19 cellular contexts compared by ENCODE assay signal in genomic region chr11:70933986-70934583, GRCh38.
DNase-seq lines count a peak whose midpoint lies in the region; FAIRE-seq and TF ChIP-seq lines count a peak whose summit lies in the region.
"Had no signal": no experiment of that assay in that cellular context is flagged by ENCODE, and none has a peak within 500 bp of the region (broad histone marks: within the 10 kb centered on the region; RNA-seq: fewer than 3 reads in every experiment).

No MANE protein-coding gene starts in this region.

- no peak overlapping the region for H3K4ac ChIP-seq in mesenchymal stem cell (ENCODE audit: low read depth in 1 of 2, low read length in 2 of 2)

- 85% methylated on average over 10 of the region's 10 CpGs for WGBS in mesenchymal stem cell
- WGBS in esophagus squamous epithelium, 2 donors = 89 to 92% methylated on average over 8 to 9 of the region's 10 CpGs

- H3K79me2 ChIP-seq in astrocyte (ENCODE audit: insufficient read depth, low read length) = no peaks in the 10 kb centered on the region

- H3K4me3 Mint-ChIP-seq in Calu3 (ENCODE audit: low read depth, unreplicated experiment) = no peak overlapping the region
- H3K4me3 Mint-ChIP-seq in astrocyte (ENCODE audit: unreplicated experiment) = no peak overlapping the region
- H3K4me3 Mint-ChIP-seq: B cell had no signal

- BruUV-seq in Calu3 (replicated peaks; lab: Mats Ljungman, UMichigan) = no TSS peak

- H2AFZ ChIP-seq in astrocyte (ENCODE audit: low read depth, low read length) (no peak overlapping the region), mesenchymal stem cell (ENCODE audit: low read depth, low read length) (no peak overlapping the region)

- H3K79me1 ChIP-seq in mesenchymal stem cell (replicated peaks; ENCODE audit: low read length, poor library complexity, severe bottlenecking) = peaks cover 2% of the 10 kb centered on the region

- no peak overlapping the region for H3K14ac ChIP-seq in mesenchymal stem cell (ENCODE audit: low read length in 2 of 2)

- H3K27ac Mint-ChIP-seq in Calu3 (ENCODE audit: unreplicated experiment) (peak overlapping the region; percentile 26), astrocyte (ENCODE audit: unreplicated experiment) (peak overlapping the region; percentile 51)
- H3K27ac Mint-ChIP-seq: B cell had no signal

- in situ Hi-C loops in KBM-7 (cut with MboI; ENCODE audit: low pct_unique_long_range_greater_than_20kb, low sequenced_read_pairs) = no loop called here

- no peak overlapping the region for H4K91ac ChIP-seq in mesenchymal stem cell (ENCODE audit: low read length)

- DNase-seq in Calu3 = no peak
- DNase-seq in astrocyte (ENCODE audit: low read depth) = no peak
- DNase-seq in mesenchymal stem cell = no peak
- no peak for DNase-seq in GM12892 (ENCODE audit: insufficient read length)
- DNase-seq in KBM-7 = no peak
- DNase-seq in hypothalamus (lab: John Stamatoyannopoulos, UW) = no peak
- no peak for DNase-seq in esophagus squamous epithelium (lab: John Stamatoyannopoulos, UW)
- DNase-seq: GF-D8, Karpas-422, NCI-H1092 treated with DMSO at 0.1 percent for 48 hours, NCI-H1436, NCI-H187 treated with DMSO at 0.1 percent for 48 hours, NCI-H446, NCI-H524 treated with DMSO at 0.1 percent for 48 hours, NCI-H774, PC-3, SJCRH30 had no signal

- no peak overlapping the region for H2BK5ac ChIP-seq in mesenchymal stem cell (ENCODE audit: low read depth, low read length, poor library complexity, severe bottlenecking)

- H2AK5ac ChIP-seq in mesenchymal stem cell (ENCODE audit: low read length, severe bottlenecking) = no peak overlapping the region

- H3K27me3 Mint-ChIP-seq in Calu3 (ENCODE audit: unreplicated experiment) (no peaks in the 10 kb centered on the region), astrocyte (ENCODE audit: low read depth, unreplicated experiment) (peaks cover 4% of the 10 kb centered on the region)

- intact Hi-C loops in Calu3 (cut with micrococcal nuclease; ENCODE audit: unreplicated experiment) = no loop called here
- intact Hi-C loops in esophagus squamous epithelium (cut with DNase I) = no loop called here

- H2BK12ac ChIP-seq in mesenchymal stem cell (ENCODE audit: low read length in 2 of 2) = no peak overlapping the region

- H3K4me2 ChIP-seq in astrocyte (ENCODE audit: low read length) (no peak overlapping the region), mesenchymal stem cell (ENCODE audit: low read length, poor library complexity, severe bottlenecking) (no peak overlapping the region)

- no peaks in the 10 kb centered on the region for H3K36me3 ChIP-seq in astrocyte (ENCODE audit: insufficient read depth, low read length)
- no peaks in the 10 kb centered on the region for H3K36me3 ChIP-seq in mesenchymal stem cell (ENCODE audit: control insufficient read depth in 1 of 2, insufficient read depth in 2 of 2, low read depth in 1 of 2, low read length in 2 of 2)
- H3K36me3 ChIP-seq in esophagus squamous epithelium = no peaks in the 10 kb centered on the region
- H3K36me3 ChIP-seq: SJCRH30 had no signal

- H3K27ac ChIP-seq in astrocyte (ENCODE audit: low read depth, low read length) = no peak overlapping the region
- no peak overlapping the region for H3K27ac ChIP-seq in mesenchymal stem cell (ENCODE audit: low read length, poor library complexity, severe bottlenecking)
- H3K27ac ChIP-seq in esophagus squamous epithelium = no peak overlapping the region
- H3K27ac ChIP-seq: SJCRH30 had no signal

- no peak overlapping the region for H3K4me3 ChIP-seq in astrocyte (ENCODE audit: insufficient read depth, low read depth, low read length)
- H3K4me3 ChIP-seq in mesenchymal stem cell (ENCODE audit: insufficient read depth in 1 of 2, low read depth in 1 of 2, low read length in 2 of 2) = no peak overlapping the region
- no peak overlapping the region for H3K4me3 ChIP-seq in esophagus squamous epithelium
- H3K4me3 ChIP-seq: SJCRH30 had no signal

- no peak for FAIRE-seq in astrocyte (lab: Jason Lieb, UNC)
- no peak for FAIRE-seq in GM12892 (lab: Jason Lieb, UNC)
- FAIRE-seq: H54 had no signal

- no peaks in the 10 kb centered on the region for H3K27me3 ChIP-seq in astrocyte (ENCODE audit: insufficient read depth, low read length)
- H3K27me3 ChIP-seq in mesenchymal stem cell (ENCODE audit: control insufficient read depth in 1 of 2, insufficient read depth in 1 of 2, low read length in 2 of 2) = no peaks in the 10 kb centered on the region
- H3K27me3 ChIP-seq in esophagus squamous epithelium = no peaks in the 10 kb centered on the region
- H3K27me3 ChIP-seq: SJCRH30 had no signal

- H3K18ac ChIP-seq in mesenchymal stem cell (ENCODE audit: low read depth in 1 of 2, low read length in 2 of 2) = no peak overlapping the region

- H3K4me1 Mint-ChIP-seq in Calu3 (ENCODE audit: low read depth, unreplicated experiment) = peaks cover 7% of the 10 kb centered on the region
- H3K4me1 Mint-ChIP-seq in astrocyte (ENCODE audit: low read depth, unreplicated experiment) = peaks cover 8% of the 10 kb centered on the region
- H3K4me1 Mint-ChIP-seq: B cell had no signal

- H3K9me3 ChIP-seq in astrocyte (ENCODE audit: insufficient read depth, low read depth, low read length) (peaks cover 4% of the 10 kb centered on the region), mesenchymal stem cell (ENCODE audit: control insufficient read depth, low read length) (peaks cover 11% of the 10 kb centered on the region), esophagus squamous epithelium (peaks cover 0 to 8% (median 0%) of the 10 kb centered on the region in 3 donors)
- H3K9me3 ChIP-seq: SJCRH30 had no signal

- H3K9ac ChIP-seq in astrocyte (ENCODE audit: low read length) (no peak overlapping the region), mesenchymal stem cell (ENCODE audit: low read length) (no peak overlapping the region)

- TF ChIP-seq CTCF in Calu3 (IDR thresholded peaks at IDR 0.05; ENCODE audit: unreplicated experiment) = no peak
- no peak for TF ChIP-seq CTCF in astrocyte (IDR thresholded peaks at IDR 0.05; ENCODE audit: insufficient read depth, low read depth, low read length)
- TF ChIP-seq CTCF in esophagus squamous epithelium (IDR thresholded peaks at IDR 0.05) = no peak

- no peak overlapping the region for H3K23ac ChIP-seq in mesenchymal stem cell (ENCODE audit: low read length in 2 of 2)

- TF ChIP-seq POLR2A in GM12892 (IDR thresholded peaks at IDR 0.05; ENCODE audit: low read depth, low read length) = no peak
- TF ChIP-seq POLR2A in esophagus squamous epithelium (IDR thresholded peaks at IDR 0.05) = no peak

- no peaks in the 10 kb centered on the region for H4K20me1 ChIP-seq in astrocyte (ENCODE audit: insufficient read depth, low read length)

- H3K4me1 ChIP-seq in astrocyte (ENCODE audit: insufficient read depth, low read length) (no peaks in the 10 kb centered on the region), mesenchymal stem cell (ENCODE audit: control insufficient read depth, insufficient read depth, low read depth, low read length) (no peaks in the 10 kb centered on the region), esophagus squamous epithelium (no peaks in the 10 kb centered on the region)
- H3K4me1 ChIP-seq: SJCRH30 had no signal

- H2BK120ac ChIP-seq in mesenchymal stem cell (ENCODE audit: low read depth, low read length) = no peak overlapping the region

- H2BK15ac ChIP-seq in mesenchymal stem cell (ENCODE audit: low read depth, poor library complexity, severe bottlenecking) = no peak overlapping the region

- H3K9me3 Mint-ChIP-seq in Calu3 (ENCODE audit: low read depth, unreplicated experiment) (no peaks in the 10 kb centered on the region), astrocyte (ENCODE audit: unreplicated experiment) (peaks cover 10% of the 10 kb centered on the region)

- peaks cover 10% of the 10 kb centered on the region for H3K36me3 Mint-ChIP-seq in Calu3 (ENCODE audit: insufficient read depth, unreplicated experiment)
- peaks cover 6% of the 10 kb centered on the region for H3K36me3 Mint-ChIP-seq in astrocyte (ENCODE audit: low read depth, unreplicated experiment)

- CTCF ChIA-PET in Calu3 (lab: Charles Lee) = no interaction called here

- peak overlapping the region; percentile 55 for H4K8ac ChIP-seq in mesenchymal stem cell (ENCODE audit: low read length)
